Comparison of ENCODE assay signal across 23 cellular contexts in genomic region chr12:13857750-13858149, GRCh38.
A peak's percentile ranks its signal among the peaks of the same experiment; 100 is the strongest.
DNase-seq lines count a peak whose midpoint lies in the region; ATAC-seq, FAIRE-seq and TF ChIP-seq lines count a peak whose summit lies in the region.
"Had no signal": no experiment of that assay in that cellular context is flagged by ENCODE, and none has a peak within 500 bp of the region (broad histone marks: within the 10 kb centered on the region; RNA-seq: fewer than 3 reads in every experiment).

No MANE protein-coding gene starts in this region.

- no peak for ATAC-seq in left cardiac atrium
- ATAC-seq: CD8-positive, alpha-beta T cell had no signal

- no peaks in the 10 kb centered on the region for H3K36me3 Mint-ChIP-seq in HFFc6 (ENCODE audit: low read depth)
- H3K36me3 Mint-ChIP-seq: CD8-positive, alpha-beta T cell had no signal

- peak; percentile 24 for DNase-seq in Ammon's horn (ENCODE audit: low spot score)
- DNase-seq in bronchial epithelial cell (ENCODE audit: low read depth) = no peak
- DNase-seq in esophagus muscularis mucosa (ENCODE audit: extremely low spot score) = peak; percentile 89
- DNase-seq in putamen (ENCODE audit: low spot score) = peak; percentile 47
- no peak for DNase-seq in HFFc6
- no peak for DNase-seq in NCI-H2029 (lab: John Stamatoyannopoulos, UW)
- no peak for DNase-seq in left cardiac atrium
- DNase-seq: 8988T; ACHN; Caco-2; Calu3; CD4-positive, alpha-beta T cell; CD8-positive, alpha-beta T cell; DMS79 treated with DMSO at 0.1 percent for 48 hours; GF-D8 had no signal

- H3K36me3 ChIP-seq in bronchial epithelial cell (ENCODE audit: control insufficient read depth, insufficient read depth, low read length) (no peaks in the 10 kb centered on the region), esophagus muscularis mucosa (no peaks in the 10 kb centered on the region)
- H3K36me3 ChIP-seq: BLaER1 treated with 17β-estradiol and CSF1 and Interleukin-3, amounts not matched to agents 10 nM and 100 nM had no signal

- no peak for TF ChIP-seq CTCF in bronchial epithelial cell (IDR thresholded peaks at IDR 0.05; ENCODE audit: insufficient read depth, low read length, severe bottlenecking)
- no peak for TF ChIP-seq CTCF in esophagus muscularis mucosa (IDR thresholded peaks at IDR 0.05)
- TF ChIP-seq CTCF in HFFc6 (IDR thresholded peaks at IDR 0.05) = no peak

- H3K9me3 ChIP-seq in esophagus muscularis mucosa = no peaks in the 10 kb centered on the region
- H3K9me3 ChIP-seq: BLaER1 treated with 17β-estradiol and CSF1 and Interleukin-3, amounts not matched to agents 10 nM and 100 nM; Caco-2 had no signal

- H3K9me3 Mint-ChIP-seq in HFFc6 = peaks cover 12% of the 10 kb centered on the region
- H3K9me3 Mint-ChIP-seq: CD4-positive, alpha-beta T cell; CD8-positive, alpha-beta T cell had no signal

- 62% methylated on average over 5 of the region's 5 CpGs for WGBS in esophagus muscularis mucosa

- peak; percentile 36 for FAIRE-seq in bronchial epithelial cell (lab: Jason Lieb, UNC)
- FAIRE-seq: A204.1, D721Med, G401.6, GM12891, GM19239 had no signal

- peaks cover 1% of the 10 kb centered on the region for H3K27me3 Mint-ChIP-seq in HFFc6 (ENCODE audit: insufficient read depth)

- H3K4me3 Mint-ChIP-seq in HFFc6 = no peak overlapping the region
- H3K4me3 Mint-ChIP-seq: B cell; CD4-positive, alpha-beta T cell; CD8-positive, alpha-beta T cell had no signal

- no peaks in the 10 kb centered on the region for H3K27me3 ChIP-seq in bronchial epithelial cell (ENCODE audit: control insufficient read depth, insufficient read depth, low read length)
- peaks cover 0 to 5% (median 0%) of the 10 kb centered on the region in 4 donors for H3K27me3 ChIP-seq in esophagus muscularis mucosa
- H3K27me3 ChIP-seq: BLaER1 treated with 17β-estradiol and CSF1 and Interleukin-3, amounts not matched to agents 10 nM and 100 nM had no signal

- no peak for TF ChIP-seq POLR2A in esophagus muscularis mucosa (IDR thresholded peaks at IDR 0.05; ENCODE audit: low read depth)

- no peaks in the 10 kb centered on the region for H3K4me1 ChIP-seq in esophagus muscularis mucosa
- H3K4me1 ChIP-seq: BLaER1 treated with 17β-estradiol and CSF1 and Interleukin-3, amounts not matched to agents 10 nM and 100 nM; Caco-2 had no signal

- no peak for TF ChIP-seq EP300 in esophagus muscularis mucosa (IDR thresholded peaks at IDR 0.05)

- H3K27ac ChIP-seq in esophagus muscularis mucosa (replicated peaks in 1 of 4) = no peak overlapping the region
- H3K27ac ChIP-seq: BLaER1 treated with 17β-estradiol and CSF1 and Interleukin-3, amounts not matched to agents 10 nM and 100 nM; C4-2B had no signal

- no peak overlapping the region for H3K4me3 ChIP-seq in bronchial epithelial cell (ENCODE audit: low read depth, low read length)
- no peak overlapping the region for H3K4me3 ChIP-seq in esophagus muscularis mucosa
- H3K4me3 ChIP-seq: BLaER1 treated with 17β-estradiol and CSF1 and Interleukin-3, amounts not matched to agents 10 nM and 100 nM had no signal

- no peaks in the 10 kb centered on the region for H3K4me1 Mint-ChIP-seq in HFFc6 (ENCODE audit: low read depth)
- H3K4me1 Mint-ChIP-seq: B cell had no signal

- intact Hi-C loops in esophagus muscularis mucosa (cut with DNase I) (no loop called here), left cardiac atrium (cut with DNase I) (no loop called here)

- H3K27ac Mint-ChIP-seq in HFFc6 = no peak overlapping the region
- H3K27ac Mint-ChIP-seq: B cell; CD4-positive, alpha-beta T cell; CD8-positive, alpha-beta T cell had no signal

Comparison
In these comparisons a context has a peak if more than half of its experiments do, and no peak if none do; other contexts are left out.
1. DNase-seq: peak in Ammon's horn (single experiment), esophagus muscularis mucosa (single experiment) and putamen (single experiment); none in bronchial epithelial cell (single experiment), HFFc6 (single experiment), NCI-H2029 (single experiment) and left cardiac atrium (single experiment).